ENCODE assay signal across 17 cellular contexts in the genomic region with DNA sequence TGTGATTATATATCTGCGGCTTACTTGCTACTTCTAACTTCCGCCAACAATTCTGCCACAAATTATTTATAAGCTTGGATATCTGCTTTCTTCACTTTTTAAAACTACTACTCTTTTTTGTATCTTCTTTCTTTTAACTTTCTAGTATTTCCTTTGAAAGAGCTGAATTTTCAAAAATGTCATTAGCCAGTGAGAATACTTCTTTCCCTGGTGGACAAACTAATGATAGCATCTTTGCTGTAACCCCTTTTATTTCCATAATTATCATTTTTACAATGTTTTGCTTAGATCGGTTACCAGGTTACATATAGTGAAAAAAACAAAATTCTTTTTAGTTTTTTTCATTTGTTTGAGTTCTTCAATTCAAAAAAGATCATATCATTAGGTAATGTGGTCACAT.
A peak's percentile ranks its signal among the peaks of the same experiment; 100 is the strongest.
DNase-seq lines count a peak whose midpoint lies in the region; ATAC-seq and TF ChIP-seq lines count a peak whose summit lies in the region.
"Had no signal": no experiment of that assay in that cellular context is flagged by ENCODE, and none has a peak within 500 bp of the region (broad histone marks: within the 10 kb centered on the region; RNA-seq: fewer than 3 reads in every experiment).

No MANE protein-coding gene starts in this region.

- H3K4me3 ChIP-seq in BJ (ENCODE audit: low read depth, low read length) = no peak overlapping the region
- no peak overlapping the region for H3K4me3 ChIP-seq in epithelial cell of esophagus (ENCODE audit: low read length)
- H3K4me3 ChIP-seq in neural progenitor cell = no peak overlapping the region
- H3K4me3 ChIP-seq in ovary = no peak overlapping the region
- H3K4me3 ChIP-seq: BLaER1 had no signal

- H3K36me3 ChIP-seq in BJ (ENCODE audit: control insufficient read depth, insufficient read depth, low read length) (no peaks in the 10 kb centered on the region), neural progenitor cell (no peaks in the 10 kb centered on the region), ovary (no peaks in the 10 kb centered on the region)
- H3K36me3 ChIP-seq: BLaER1 had no signal

- H4K20me1 ChIP-seq in neural progenitor cell (ENCODE audit: low read depth) = no peaks in the 10 kb centered on the region
- H4K20me1 ChIP-seq: BLaER1 had no signal

- no peaks in the 10 kb centered on the region for H3K27me3 Mint-ChIP-seq in neural progenitor cell (ENCODE audit: insufficient read depth, low read depth)
- H3K27me3 Mint-ChIP-seq: CD4-positive, alpha-beta memory T cell had no signal

- H3K27ac ChIP-seq in neural progenitor cell = no peak overlapping the region
- no peak overlapping the region for H3K27ac ChIP-seq in ovary
- H3K27ac ChIP-seq: BLaER1 had no signal

- ATAC-seq in omental fat pad (ENCODE audit: low FRiP score) = no peak
- no peak for ATAC-seq in activated CD4-positive, CD25-positive, alpha-beta regulatory T cell treated with anti-CD3 and anti-CD28 coated beads, Interleukin-2, amount 50 U/mL, for 24 hours

- CTCF ChIA-PET in BJ (lab: Yijun Ruan, JAX) = interaction anchor here (3.8 kb wide), 1 partner anchor 8 kb away, joined by 17 read pairs; no protein-coding TSS in a partner anchor

- H3K27ac Mint-ChIP-seq in neural progenitor cell = no peak overlapping the region
- H3K27ac Mint-ChIP-seq: CD4-positive, alpha-beta memory T cell had no signal

- no peaks in the 10 kb centered on the region for H3K9me3 Mint-ChIP-seq in neural progenitor cell

- POLR2A ChIA-PET in BJ (lab: Charles Lee) = no interaction called here

- H3K9me3 ChIP-seq in neural progenitor cell (ENCODE audit: low read depth) (no peaks in the 10 kb centered on the region), ovary (no peaks in the 10 kb centered on the region)
- H3K9me3 ChIP-seq: BLaER1 had no signal

- no peak for TF ChIP-seq EP300 in ovary (IDR thresholded peaks at IDR 0.05)

- H3K4me3 Mint-ChIP-seq in neural progenitor cell = no peak overlapping the region
- H3K4me3 Mint-ChIP-seq: CD4-positive, alpha-beta memory T cell had no signal

- intact Hi-C loops in ovary (cut with DNase I) = no loop called here

- H3K79me2 ChIP-seq in neural progenitor cell (ENCODE audit: low read depth) = no peaks in the 10 kb centered on the region

- no peaks in the 10 kb centered on the region for H3K36me3 Mint-ChIP-seq in neural progenitor cell
- H3K36me3 Mint-ChIP-seq: CD4-positive, alpha-beta memory T cell had no signal

- 77 to 78% (median 78%) methylated on average over 3 of the region's 3 CpGs for WGBS in ovary, 3 donors

- no peak overlapping the region for H2AFZ ChIP-seq in neural progenitor cell (replicated peaks)

- DNase-seq in BJ (ENCODE audit: low read depth) (no peak), NCI-H748 (lab: John Stamatoyannopoulos, UW; ENCODE audit: unreplicated experiment) (peak; percentile 64), epithelial cell of esophagus (ENCODE audit: low read depth) (no peak), neural progenitor cell (ENCODE audit: low spot score) (no peak), omental fat pad (ENCODE audit: low spot score) (no peak), ovary (no peak)
- no peak for DNase-seq in activated T-cell treated with anti-CD3 and anti-CD28 coated beads, Interleukin-2, amount 50 U/mL, for 1 hour
- DNase-seq: Calu3; CD4-positive, alpha-beta memory T cell; DMS53; MM.1S; NCI-H1092 treated with DMSO at 0.1 percent for 48 hours; NCI-H187; NCI-H2227 treated with DMSO at 0.1 percent for 48 hours; NCI-H524 had no signal

- no peak for TF ChIP-seq POLR2A in ovary (IDR thresholded peaks at IDR 0.05)

- H3K4me1 ChIP-seq in neural progenitor cell (no peaks in the 10 kb centered on the region), ovary (ENCODE audit: insufficient read depth) (no peaks in the 10 kb centered on the region)
- H3K4me1 ChIP-seq: BLaER1 had no signal

- no peaks in the 10 kb centered on the region for H3K4me1 Mint-ChIP-seq in neural progenitor cell
- H3K4me1 Mint-ChIP-seq: CD4-positive, alpha-beta memory T cell had no signal

- no peak overlapping the region for H3K9ac ChIP-seq in neural progenitor cell
- H3K9ac ChIP-seq: BLaER1 had no signal

- no peaks in the 10 kb centered on the region for H3F3A ChIP-seq in neural progenitor cell (ENCODE audit: low read depth)

- no peak overlapping the region for H3K4me2 ChIP-seq in neural progenitor cell
- H3K4me2 ChIP-seq: BLaER1 had no signal

- TF ChIP-seq CTCF in BJ (IDR thresholded peaks at IDR 0.05; ENCODE audit: insufficient read depth, low read depth, low read length) (0 out of 2 replicates have a peak, but pooled peaks have one; percentile 6), epithelial cell of esophagus (IDR thresholded peaks at IDR 0.05; ENCODE audit: insufficient read depth, low read depth, low read length, missing control alignments) (peak; percentile 5), neural progenitor cell (IDR thresholded peaks at IDR 0.05) (peak; percentile 23), omental fat pad (IDR thresholded peaks at IDR 0.05) (no peak), ovary (IDR thresholded peaks at IDR 0.05) (no peak)

- H3K27me3 ChIP-seq in BJ (ENCODE audit: control insufficient read depth, insufficient read depth, low read length) (no peaks in the 10 kb centered on the region), neural progenitor cell (no peaks in the 10 kb centered on the region), ovary (no peaks in the 10 kb centered on the region)
- H3K27me3 ChIP-seq: BLaER1 had no signal

Comparison
In these comparisons a context has a peak if more than half of its experiments do, and no peak if none do; other contexts are left out.
1. CTCF ChIP-seq: peak in BJ (single experiment), epithelial cell of esophagus (single experiment) and neural progenitor cell (single experiment); none in omental fat pad (0 of 3) and ovary (0 of 3).